In genomic region chr16:27374794-27375499, GRCh38 we compare ENCODE assay signal across 1 cellular context.
TF ChIP-seq lines count a peak whose summit lies in the region.

No MANE protein-coding gene starts in this region.

TF ChIP-seq in H1, 55 proteins besides CTCF, POLR2A, EP300 and RAD21 (continued from another document):
- TF ChIP-seq MAFK (IDR thresholded peaks at IDR 0.05; ENCODE audit: low read depth, low read length) (no peak), PHF8 (conservative IDR thresholded peaks at IDR 0.05; ENCODE audit: low read depth, low read length) (no peak), TBP (IDR thresholded peaks at IDR 0.05; ENCODE audit: low read depth, low read length) (peak; percentile 71), POU5F1 (IDR thresholded peaks at IDR 0.05; ENCODE audit: low read depth, low read length) (no peak), NANOG (IDR thresholded peaks at IDR 0.05; ENCODE audit: insufficient read depth, low read depth, low read length, poor library complexity, severe bottlenecking) (no peak), CTBP2 (IDR thresholded peaks at IDR 0.05; ENCODE audit: borderline replicate concordance, insufficient read depth, insufficient read length, low read length) (no peak), JUND (IDR thresholded peaks at IDR 0.05; ENCODE audit: low read length) (no peak), KDM1A (IDR thresholded peaks at IDR 0.05; ENCODE audit: borderline replicate concordance, low read length) (no peak), SAP30 (IDR thresholded peaks at IDR 0.05; ENCODE audit: insufficient read depth, insufficient replicate concordance, low read length) (no peak), RBBP5 (IDR thresholded peaks at IDR 0.05; ENCODE audit: borderline replicate concordance, low read depth, low read length) (no peak), HDAC2 (IDR thresholded peaks at IDR 0.05; ENCODE audit: borderline replicate concordance in 1 of 2, low read depth in 2 of 2, low read length in 2 of 2) (no peak), KDM4A (IDR thresholded peaks at IDR 0.05; ENCODE audit: low read depth, low read length, severe bottlenecking) (no peak), KDM5A (IDR thresholded peaks at IDR 0.05; ENCODE audit: low read length) (no peak), CEBPB (IDR thresholded peaks at IDR 0.05; ENCODE audit: low read depth, low read length) (no peak), BACH1 (IDR thresholded peaks at IDR 0.05; ENCODE audit: low read length) (no peak), TEAD4 (IDR thresholded peaks at IDR 0.05; ENCODE audit: low read depth, low read length) (no peak), CHD2 (IDR thresholded peaks at IDR 0.05; ENCODE audit: low read length) (peak; percentile 63; the same call in 1 of the 2 replicates), HDAC6 (IDR thresholded peaks at IDR 0.05; ENCODE audit: low read depth, low read length) (no peak), SP1 (IDR thresholded peaks at IDR 0.05; ENCODE audit: low read depth, low read length) (peak; percentile 79; the same call in 1 of the 2 replicates), E2F6 (IDR thresholded peaks at IDR 0.05) (peak; percentile 79), YY1 (IDR thresholded peaks at IDR 0.05; ENCODE audit: low read depth, low read length) (no peak), EZH2 (IDR thresholded peaks at IDR 0.05; ENCODE audit: low read depth, low read length, severe bottlenecking) (no peak), ATF2 (IDR thresholded peaks at IDR 0.05; ENCODE audit: low read length) (no peak), NRF1 (IDR thresholded peaks at IDR 0.05; ENCODE audit: low read depth, low read length) (no peak), CHD1 (IDR thresholded peaks at IDR 0.05; ENCODE audit: low read depth, low read length) (no peak), MAX (IDR thresholded peaks at IDR 0.05) (peak; percentile 84), RFX5 (IDR thresholded peaks at IDR 0.05; ENCODE audit: borderline replicate concordance, low read depth, low read length) (no peak), SIX5 (IDR thresholded peaks at IDR 0.05; ENCODE audit: low read depth, low read length) (no peak), BRCA1 (IDR thresholded peaks at IDR 0.05; ENCODE audit: low read depth, low read length) (no peak), TAF1 (IDR thresholded peaks at IDR 0.05; ENCODE audit: low read depth, low read length) (peak; percentile 69; the same call in 1 of the 2 replicates), CBX5 (IDR thresholded peaks at IDR 0.05; ENCODE audit: low read depth, low read length) (no peak), FOSL1 (IDR thresholded peaks at IDR 0.05; ENCODE audit: insufficient read depth, low read depth, low read length) (no peak), TAF7 (optimal IDR thresholded peaks at IDR 0.05; ENCODE audit: borderline replicate concordance, low read depth, low read length) (no peak), SIN3A (conservative IDR thresholded peaks at IDR 0.05 in 1 of 2, IDR thresholded peaks at IDR 0.05 in 1 of 2; ENCODE audit: low read depth in 1 of 2, low read length in 2 of 2) (no peak), SRF (IDR thresholded peaks at IDR 0.05; ENCODE audit: low read depth, low read length) (no peak), USF2 (IDR thresholded peaks at IDR 0.05; ENCODE audit: low read length) (peak; percentile 98), ZNF274 (IDR thresholded peaks at IDR 0.05; ENCODE audit: borderline replicate concordance, extremely low read depth, low read length) (no peak), POLR2AphosphoS5 (IDR thresholded peaks at IDR 0.05; ENCODE audit: low read depth, low read length) (no peak), BCL11A (IDR thresholded peaks at IDR 0.05; ENCODE audit: low read depth in 2 of 2, low read length in 2 of 2) (no peak), ATF3 (IDR thresholded peaks at IDR 0.05; ENCODE audit: insufficient read depth, low read depth, low read length) (peak; percentile 92), GABPA (IDR thresholded peaks at IDR 0.05; ENCODE audit: borderline replicate concordance, insufficient read depth, low read length) (no peak), CBX8 (IDR thresholded peaks at IDR 0.05; ENCODE audit: borderline replicate concordance, low read depth, low read length) (no peak), RXRA (IDR thresholded peaks at IDR 0.05; ENCODE audit: insufficient read depth, low read depth, low read length) (no peak), EGR1 (IDR thresholded peaks at IDR 0.05; ENCODE audit: borderline replicate concordance, low read depth, low read length) (no peak), JUN (IDR thresholded peaks at IDR 0.05; ENCODE audit: low read depth, low read length) (no peak), TCF12 (IDR thresholded peaks at IDR 0.05; ENCODE audit: low read depth, low read length) (no peak), CHD7 (IDR thresholded peaks at IDR 0.05; ENCODE audit: insufficient replicate concordance, low read length) (no peak), SP4 (IDR thresholded peaks at IDR 0.05; ENCODE audit: low read length) (no peak), SP2 (IDR thresholded peaks at IDR 0.05; ENCODE audit: low read length) (no peak)
